Comparison of ENCODE assay signal across 10 cellular contexts in the genomic region with DNA sequence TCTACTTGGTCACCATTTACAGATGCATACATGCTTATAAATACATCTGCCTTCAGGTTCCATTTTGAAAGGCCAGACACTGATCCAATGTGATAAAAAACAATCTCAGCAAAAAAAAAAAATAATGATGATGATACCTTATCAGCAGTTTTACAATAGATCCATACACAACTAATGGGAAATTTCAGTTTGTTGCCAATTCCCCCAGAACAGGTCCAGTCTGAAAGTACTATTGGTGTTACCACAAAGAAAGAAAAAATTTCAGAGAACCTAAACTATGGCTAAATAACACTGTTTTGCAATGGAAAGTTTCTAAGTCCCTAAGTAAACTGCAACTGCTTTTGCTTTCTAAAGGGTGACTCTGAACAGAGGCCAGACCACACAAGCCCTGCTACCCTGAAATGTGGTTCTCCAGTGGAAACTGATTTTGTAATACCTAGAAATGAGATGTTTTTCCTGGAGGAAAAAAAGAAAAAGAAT. TPM values are rescaled to one million over a fixed set of nuclear protein-coding genes. Genes with fewer than 3 reads are reported as not detected.
DNase-seq lines count a peak whose midpoint lies in the region; ATAC-seq and TF ChIP-seq lines count a peak whose summit lies in the region.
"Had no signal": no experiment of that assay in that cellular context is flagged by ENCODE, and none has a peak within 500 bp of the region (broad histone marks: within the 10 kb centered on the region; RNA-seq: fewer than 3 reads in every experiment).

No MANE protein-coding gene starts in this region.

- intact Hi-C loops in activated CD4-positive, alpha-beta T cell treated with anti-CD3 and anti-CD28 coated beads, Interleukin-2, amount 10 ng/mL, durations not matched to agents 24 days and 14 days (cut with micrococcal nuclease) = loop anchor here (1.0 to 5.0 kb wide), 5 partner anchors 22 to 643 kb away; a partner anchor contains a TSS

- POLR2A ChIA-PET in HEK293T (lab: Yijun Ruan, JAX) = no interaction called here

- H3K27me3 ChIP-seq in muscle layer of duodenum (ENCODE audit: low read depth, low read length) = no peaks in the 10 kb centered on the region

- peaks cover 7 to 10% of the 10 kb centered on the region in 2 donors for H3K36me3 ChIP-seq in muscle layer of duodenum (ENCODE audit: control insufficient read depth in 1 of 2, insufficient read depth in 2 of 2, low read length in 2 of 2)

- H3K36me3 Mint-ChIP-seq in activated CD4-positive, alpha-beta T cell treated with anti-CD3 and anti-CD28 coated beads, Interleukin-2, amount 10 ng/mL, durations not matched to agents 24 days and 14 days (ENCODE audit: low read depth) = peaks cover 56% of the 10 kb centered on the region
- H3K36me3 Mint-ChIP-seq in activated T-helper 17 cell treated with anti-CD3 and anti-CD28 coated beads, Interleukin-2, amount 50 U/mL, for 72 hours (ENCODE audit: low read depth) = peaks cover 86% of the 10 kb centered on the region

- peak; percentile 64 for ATAC-seq in HG03045 (IDR thresholded peaks at IDR 0.05; ENCODE audit: unreplicated experiment)
- peak; percentile 43 for ATAC-seq in activated T-helper 17 cell treated with anti-CD3 and anti-CD28 coated beads, Interleukin-2, amount 50 U/mL, for 72 hours (replicated peaks)

- peak overlapping the region; percentile 82 for H3K4me3 Mint-ChIP-seq in activated CD4-positive, alpha-beta T cell treated with anti-CD3 and anti-CD28 coated beads, Interleukin-2, amount 10 ng/mL, durations not matched to agents 24 days and 14 days
- H3K4me3 Mint-ChIP-seq in activated T-helper 17 cell treated with anti-CD3 and anti-CD28 coated beads, Interleukin-2, amount 50 U/mL, for 72 hours = peak overlapping the region; percentile 88
- H3K4me3 Mint-ChIP-seq: nephron had no signal

- H3K27me3 Mint-ChIP-seq in activated CD4-positive, alpha-beta T cell treated with anti-CD3 and anti-CD28 coated beads, Interleukin-2, amount 10 ng/mL, durations not matched to agents 24 days and 14 days = no peaks in the 10 kb centered on the region
- no peaks in the 10 kb centered on the region for H3K27me3 Mint-ChIP-seq in activated T-helper 17 cell treated with anti-CD3 and anti-CD28 coated beads, Interleukin-2, amount 50 U/mL, for 72 hours

- H3K9me3 ChIP-seq in muscle layer of duodenum (ENCODE audit: control insufficient read depth in 1 of 2, low read length in 2 of 2) = no peaks in the 10 kb centered on the region

- peaks cover 78% of the 10 kb centered on the region for H3K4me1 Mint-ChIP-seq in activated CD4-positive, alpha-beta T cell treated with anti-CD3 and anti-CD28 coated beads, Interleukin-2, amount 10 ng/mL, durations not matched to agents 24 days and 14 days
- peaks cover 52% of the 10 kb centered on the region for H3K4me1 Mint-ChIP-seq in activated T-helper 17 cell treated with anti-CD3 and anti-CD28 coated beads, Interleukin-2, amount 50 U/mL, for 72 hours

- peak overlapping the region; percentile 99 for H3K27ac Mint-ChIP-seq in activated CD4-positive, alpha-beta T cell treated with anti-CD3 and anti-CD28 coated beads, Interleukin-2, amount 10 ng/mL, durations not matched to agents 24 days and 14 days
- peak overlapping the region; percentile 90 for H3K27ac Mint-ChIP-seq in activated T-helper 17 cell treated with anti-CD3 and anti-CD28 coated beads, Interleukin-2, amount 50 U/mL, for 72 hours
- H3K27ac Mint-ChIP-seq: nephron had no signal

- no peaks in the 10 kb centered on the region for H3K9me3 Mint-ChIP-seq in activated CD4-positive, alpha-beta T cell treated with anti-CD3 and anti-CD28 coated beads, Interleukin-2, amount 10 ng/mL, durations not matched to agents 24 days and 14 days
- H3K9me3 Mint-ChIP-seq in activated T-helper 17 cell treated with anti-CD3 and anti-CD28 coated beads, Interleukin-2, amount 50 U/mL, for 72 hours = no peaks in the 10 kb centered on the region
- H3K9me3 Mint-ChIP-seq: nephron had no signal

- DNase-seq in activated CD4-positive, alpha-beta T cell treated with anti-CD3 and anti-CD28 coated beads, Interleukin-2, amount 10 ng/mL, durations not matched to agents 24 days and 14 days = peak; percentile 87
- DNase-seq in activated CD4-positive, alpha-beta T cell treated with anti-CD3 and anti-CD28 coated beads, Interleukin-2, amount 50 U/mL, for 4 hours = no peak
- DNase-seq in COLO668 (lab: John Stamatoyannopoulos, UW; ENCODE audit: unreplicated experiment) (no peak), HEK293T (ENCODE audit: extremely low spot score) (no peak), NCI-H187 treated with DMSO at 0.1 percent for 48 hours (lab: John Stamatoyannopoulos, UW) (no peak)

- peak overlapping the region; percentile 74 for H3K27ac ChIP-seq in muscle layer of duodenum (ENCODE audit: low read length)
- H3K27ac ChIP-seq: C4-2B had no signal

- CTCF ChIA-PET in HEK293T (lab: Yijun Ruan, JAX) = no interaction called here

- H3K4me3 ChIP-seq in muscle layer of duodenum (ENCODE audit: low read depth in 1 of 2, low read length in 2 of 2) = no peak overlapping the region

- H3K4me1 ChIP-seq in muscle layer of duodenum (ENCODE audit: control insufficient read depth in 1 of 2, insufficient read depth in 2 of 2, low read length in 2 of 2) = peaks cover 25 to 33% of the 10 kb centered on the region in 2 donors

TF ChIP-seq in HEK293T, 16 proteins besides CTCF, POLR2A, EP300 and RAD21:
- no peak for TF ChIP-seq FOXM1 (IDR thresholded peaks at IDR 0.05; ENCODE audit: borderline replicate concordance)
- no peak for TF ChIP-seq L3MBTL2 (conservative IDR thresholded peaks at IDR 0.05)
- TF ChIP-seq CTBP1 (IDR thresholded peaks at IDR 0.05; ENCODE audit: borderline replicate concordance) = no peak
- no peak for TF ChIP-seq LEF1 (IDR thresholded peaks at IDR 0.05; ENCODE audit: borderline replicate concordance)
- TF ChIP-seq NFRKB (IDR thresholded peaks at IDR 0.05) = no peak
- TF ChIP-seq FOXK2 (IDR thresholded peaks at IDR 0.05) = no peak
- TF ChIP-seq SUZ12 (IDR thresholded peaks at IDR 0.05) = no peak
- no peak for TF ChIP-seq ELF4 (IDR thresholded peaks at IDR 0.05)
- TF ChIP-seq ZNF384 (IDR thresholded peaks at IDR 0.05) = no peak
- no peak for TF ChIP-seq HDGF (IDR thresholded peaks at IDR 0.05; ENCODE audit: borderline replicate concordance)
- TF ChIP-seq, protein P1, sequence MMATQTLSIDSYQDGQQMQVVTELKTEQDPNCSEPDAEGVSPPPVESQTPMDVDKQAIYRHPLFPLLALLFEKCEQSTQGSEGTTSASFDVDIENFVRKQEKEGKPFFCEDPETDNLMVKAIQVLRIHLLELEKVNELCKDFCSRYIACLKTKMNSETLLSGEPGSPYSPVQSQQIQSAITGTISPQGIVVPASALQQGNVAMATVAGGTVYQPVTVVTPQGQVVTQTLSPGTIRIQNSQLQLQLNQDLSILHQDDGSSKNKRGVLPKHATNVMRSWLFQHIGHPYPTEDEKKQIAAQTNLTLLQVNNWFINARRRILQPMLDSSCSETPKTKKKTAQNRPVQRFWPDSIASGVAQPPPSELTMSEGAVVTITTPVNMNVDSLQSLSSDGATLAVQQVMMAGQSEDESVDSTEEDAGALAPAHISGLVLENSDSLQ (IDR thresholded peaks at IDR 0.05) = no peak
- no peak for TF ChIP-seq ARNT (IDR thresholded peaks at IDR 0.05)
- TF ChIP-seq TARDBP (IDR thresholded peaks at IDR 0.05) = no peak

RNA-seq across cellular contexts. Expression of a gene that starts 54.1 kb away (rescaled TPM):
- total RNA-seq in activated CD4-positive, alpha-beta T cell treated with anti-CD3 and anti-CD28 coated beads, Interleukin-2, amount 10 ng/mL, durations not matched to agents 24 days and 14 days = 111 and 118 TPM in 2 replicates
- total RNA-seq in activated T-helper 17 cell treated with anti-CD3 and anti-CD28 coated beads, Interleukin-2, amount 50 U/mL, for 72 hours = 10 to 100 TPM; 45.8 to 78.1 TPM
